ENCODE assay signal across 8 cellular contexts in genomic region chr16:30921748-30922419, GRCh38. TPM values are rescaled to one million over a fixed set of nuclear protein-coding genes. Genes with fewer than 3 reads are reported as not detected.
DNase-seq lines count a peak whose midpoint lies in the region; ATAC-seq and TF ChIP-seq lines count a peak whose summit lies in the region.

No MANE protein-coding gene starts in this region.

- no TSS peak for BruUV-seq in IMR-90 (replicated peaks; lab: Mats Ljungman, UMichigan)

- peak overlapping the region; percentile 98 for H2AK9ac ChIP-seq in IMR-90 (replicated peaks; ENCODE audit: low read depth, low read length, poor library complexity)

- peak overlapping the region; percentile 30; the same call in 1 of the 2 replicates for H2AK5ac ChIP-seq in IMR-90 (ENCODE audit: low read depth, low read length)

- dilution Hi-C loops in IMR-90 (cut with HindIII; ENCODE audit: low sequenced_read_pairs, unreplicated experiment) = no loop called here

- 1% methylated on average over 14 of the region's 37 CpGs; no CpG with 5 or more reads in 1 of the 2 experiments for WGBS in IMR-90 (ENCODE audit: extremely low coverage in 2 of 2, insufficient read length in 1 of 2), 2 experiments

- no peak overlapping the region; the same call in 1 of the 2 replicates for H3K18ac ChIP-seq in IMR-90 (ENCODE audit: low read depth, low read length)

- POLR2A ChIA-PET in IMR-90 (lab: Charles Lee; ENCODE audit: unreplicated experiment) = interaction anchor here (0.7 kb wide), 1 partner anchor 14 kb away, joined by 3 read pairs; no protein-coding TSS in a partner anchor

- peak overlapping the region; percentile 99 for H2AFZ ChIP-seq in IMR-90 (replicated peaks; ENCODE audit: low read length, poor library complexity)
- peak overlapping the region; percentile 67 for H2AFZ ChIP-seq in OCI-LY3 (ENCODE audit: low read depth, low read length)

- H3K9me3 ChIP-seq in IMR-90 (ENCODE audit: control insufficient read depth, insufficient read depth, low read length) = no peaks in the 10 kb centered on the region
- no peaks in the 10 kb centered on the region for H3K9me3 ChIP-seq in OCI-LY3 (ENCODE audit: insufficient read depth, low read length)
- no peaks in the 10 kb centered on the region for H3K9me3 ChIP-seq in mucosa of rectum (ENCODE audit: control insufficient read depth in 2 of 2, low read length in 2 of 2)

- peak; percentile 22 for ATAC-seq in IMR-90 (ENCODE audit: low read depth)
- no peak for ATAC-seq in HG03520 (IDR thresholded peaks at IDR 0.05; ENCODE audit: unreplicated experiment)

- intact Hi-C loops in IMR-90 (cut with micrococcal nuclease) = loop anchor here (1.0 to 5.0 kb wide), 5 partner anchors 78 to 225 kb away; partner anchors contain the start of genes CFAP119, PHKG2, RNF40 and SRCAP

- H3K4me1 ChIP-seq in IMR-90 (ENCODE audit: control insufficient read depth, insufficient read depth, low read length) (peaks cover 2% of the 10 kb centered on the region; the same call in 1 of the 2 replicates), OCI-LY3 (ENCODE audit: low read length) (peaks cover 7% of the 10 kb centered on the region), mucosa of rectum (ENCODE audit: control insufficient read depth in 2 of 2, insufficient read depth in 2 of 2, low read length in 2 of 2) (peaks cover 4 to 5% of the 10 kb centered on the region in 2 donors)

- peak; percentile 84 for TF ChIP-seq RAD21 in IMR-90 (IDR thresholded peaks at IDR 0.05; ENCODE audit: low read length)

- H3K9me1 ChIP-seq in IMR-90 (ENCODE audit: insufficient read depth, low read length) = no peaks in the 10 kb centered on the region

- H4K8ac ChIP-seq in IMR-90 (ENCODE audit: low read depth in 2 of 2, low read length in 2 of 2) = peak overlapping the region; percentile 70 to 94

- peak overlapping the region; percentile 73 for H4K91ac ChIP-seq in IMR-90 (ENCODE audit: insufficient read depth, low read depth, low read length)

- peak overlapping the region; percentile 41 for H3K14ac ChIP-seq in IMR-90 (replicated peaks; ENCODE audit: low read depth, low read length)

- H3K27me3 ChIP-seq in GM06990 (replicated peaks; ENCODE audit: control insufficient read depth, insufficient read depth, low read length) (no peaks in the 10 kb centered on the region), IMR-90 (ENCODE audit: control insufficient read depth, insufficient read depth, low read length) (no peaks in the 10 kb centered on the region), OCI-LY3 (ENCODE audit: low read depth, low read length) (no peaks in the 10 kb centered on the region), mucosa of rectum (ENCODE audit: control insufficient read depth in 2 of 2, insufficient read depth in 2 of 2, low read length in 2 of 2) (no peaks in the 10 kb centered on the region)

- DNase-seq in GM06990 (ENCODE audit: extremely low read depth, insufficient read length) (peak; percentile 80), IMR-90 (peak; percentile 88), epithelial cell of proximal tubule (ENCODE audit: low read depth) (no peak)
- DNase-seq in activated T-cell treated with anti-CD3 and anti-CD28 coated beads, Interleukin-2, amount 50 U/mL, for 1 hour = peak; percentile 88
- peak; percentile 78 to 80 for DNase-seq in stimulated activated CD8-positive, alpha-beta memory T cell treated with anti-CD3 and anti-CD28 coated beads, Interleukin-4, amount 100 ng/mL, for 1 hour (ENCODE audit: low read depth in 2 of 2, low spot score in 1 of 2)

- TF ChIP-seq POLR2A in IMR-90 (IDR thresholded peaks at IDR 0.05; ENCODE audit: low read depth, low read length) = no peak

- peaks cover 3% of the 10 kb centered on the region for H3K36me3 ChIP-seq in GM06990 (ENCODE audit: control insufficient read depth, insufficient read depth, low read length)
- peaks cover 4% of the 10 kb centered on the region; the same call in 1 of the 2 replicates for H3K36me3 ChIP-seq in IMR-90 (ENCODE audit: control insufficient read depth, insufficient read depth, low read length)
- no peaks in the 10 kb centered on the region for H3K36me3 ChIP-seq in OCI-LY3 (replicated peaks; ENCODE audit: low read depth, low read length)
- peaks cover 3 to 6% of the 10 kb centered on the region in 2 donors for H3K36me3 ChIP-seq in mucosa of rectum (ENCODE audit: control insufficient read depth in 2 of 2, insufficient read depth in 2 of 2, low read length in 2 of 2)

- peak overlapping the region; percentile 52 for H2BK5ac ChIP-seq in IMR-90 (ENCODE audit: low read depth, low read length, poor library complexity, severe bottlenecking)

- peak; percentile 90 for TF ChIP-seq CTCF in GM06990 (IDR thresholded peaks at IDR 0.05; ENCODE audit: insufficient read depth, low read length, poor library complexity, severe bottlenecking)
- peak; percentile 89 for TF ChIP-seq CTCF in IMR-90 (conservative IDR thresholded peaks at IDR 0.05; ENCODE audit: low read depth, low read length)
- TF ChIP-seq CTCF in OCI-LY3 (IDR thresholded peaks at IDR 0.05; ENCODE audit: low read depth, low read length) = peak; percentile 90
- TF ChIP-seq CTCF in epithelial cell of proximal tubule (conservative IDR thresholded peaks at IDR 0.05; ENCODE audit: low read depth, low read length) = peak; percentile 87

- H2BK20ac ChIP-seq in IMR-90 (ENCODE audit: low read depth, low read length) = no peak overlapping the region

- H2BK15ac ChIP-seq in IMR-90 (ENCODE audit: low read depth, low read length) = peak overlapping the region; percentile 17; the same call in 1 of the 3 replicates

- H3K9ac ChIP-seq in IMR-90 (ENCODE audit: low read depth, low read length) = peak overlapping the region; percentile 58
- peak overlapping the region; percentile 65 for H3K9ac ChIP-seq in OCI-LY3 (ENCODE audit: low read length)
- peak overlapping the region; percentile 71 to 75 for H3K9ac ChIP-seq in mucosa of rectum (ENCODE audit: low read depth in 1 of 2, low read length in 2 of 2)

- H4K5ac ChIP-seq in IMR-90 (ENCODE audit: low read depth, low read length) = peak overlapping the region; percentile 35

- peaks cover 4% of the 10 kb centered on the region; the same call in 1 of the 2 replicates for H4K20me1 ChIP-seq in IMR-90 (ENCODE audit: insufficient read depth, low read length)
- H4K20me1 ChIP-seq in OCI-LY3 (ENCODE audit: insufficient read depth, low read length) = no peaks in the 10 kb centered on the region

- H3K4me2 ChIP-seq in IMR-90 (ENCODE audit: low read depth, low read length) (peak overlapping the region; percentile 73), OCI-LY3 (ENCODE audit: low read length) (peak overlapping the region; percentile 86)

- peak overlapping the region; percentile 37; the same call in 1 of the 2 replicates for H3K56ac ChIP-seq in IMR-90 (ENCODE audit: extremely low read depth, insufficient read depth, low read length)

- CTCF ChIA-PET in IMR-90 (lab: Yijun Ruan, JAX) = interaction anchor here (0.7 kb wide), 1 partner anchor 944 kb away, joined by 3 read pairs; no protein-coding TSS in a partner anchor

- peak overlapping the region; percentile 5; the same call in 1 of the 2 replicates for H2BK120ac ChIP-seq in IMR-90 (ENCODE audit: low read depth, low read length)

- H3K79me1 ChIP-seq in IMR-90 (ENCODE audit: low read depth in 1 of 2, low read length in 2 of 2) = peaks cover 4 to 31% of the 10 kb centered on the region in 2 experiments; a peak in 2 of 4 replicates

- no peaks in the 10 kb centered on the region for H3K79me2 ChIP-seq in OCI-LY3 (ENCODE audit: low read length)

- in situ Hi-C loops in IMR-90 (cut with MboI; ENCODE audit: low sequenced_read_pairs) = no loop called here

- H3K23ac ChIP-seq in IMR-90 (ENCODE audit: low read depth, low read length) = peak overlapping the region; percentile 64; the same call in 1 of the 2 replicates

- peak overlapping the region; percentile 69 for H3K4ac ChIP-seq in IMR-90 (ENCODE audit: low read depth, low read length)

- peak overlapping the region; percentile 63 for H3K27ac ChIP-seq in IMR-90 (ENCODE audit: insufficient read depth, low read length)
- H3K27ac ChIP-seq in OCI-LY3 (ENCODE audit: low read length) = peak overlapping the region; percentile 33
- peak overlapping the region; percentile 96 to 97 for H3K27ac ChIP-seq in mucosa of rectum (ENCODE audit: low read depth in 2 of 2, low read length in 2 of 2)

- H3K4me3 ChIP-seq in GM06990 (replicated peaks; ENCODE audit: low read depth, low read length) (peak overlapping the region; percentile 70), IMR-90 (ENCODE audit: insufficient read depth, low read depth, low read length) (peak overlapping the region; percentile 48), OCI-LY3 (ENCODE audit: low read length) (peak overlapping the region; percentile 79), epithelial cell of proximal tubule (ENCODE audit: low read depth, low read length) (peak overlapping the region; percentile 51), mucosa of rectum (ENCODE audit: low read length in 2 of 2) (peak overlapping the region; percentile 68 to 98)

TF ChIP-seq in IMR-90, 13 proteins besides CTCF, POLR2A, EP300 and RAD21 (continues in another document):
- TF ChIP-seq FOS (IDR thresholded peaks at IDR 0.05; ENCODE audit: low read depth, low read length) (no peak), RCOR1 (IDR thresholded peaks at IDR 0.05; ENCODE audit: insufficient replicate concordance, low read length) (peak; percentile 36)

RNA-seq across cellular contexts. Expression of gene FBXL19, which starts 1.5 kb away (rescaled TPM):
- total RNA-seq in IMR-90 (2012; rRNA removed) (5.0 and 5.8 TPM in 2 replicates), epithelial cell of proximal tubule (35.6 and 65.3 TPM in 2 replicates)
- polyA plus RNA-seq in IMR-90 (2012; rRNA removed) = 13.8 and 19.6 TPM in 2 replicates
- polyA plus RNA-seq in IMR-90 (2012; cell fraction: cytosol; rRNA removed) = 14.1 and 16.6 TPM in 2 replicates
- polyA plus RNA-seq in IMR-90 (2012; cell fraction: nucleus; rRNA removed; ENCODE audit: low replicate concordance) = 29.8 and 57.4 TPM in 2 replicates

RNA-seq across cellular contexts. Expression of gene CTF1, which starts 25.5 kb away (rescaled TPM):
- 0.18 and 0.56 TPM in 2 replicates for total RNA-seq in IMR-90 (2012; rRNA removed)
- polyA plus RNA-seq in IMR-90 (2012; rRNA removed) = 12.9 and 13.8 TPM in 2 replicates
- polyA plus RNA-seq in IMR-90 (2012; cell fraction: cytosol; rRNA removed) = 12.9 and 21.8 TPM in 2 replicates
- 10.8 and 14.0 TPM in 2 replicates for polyA plus RNA-seq in IMR-90 (2012; cell fraction: nucleus; rRNA removed; ENCODE audit: low replicate concordance)
- 0.87 and 4.3 TPM in 2 replicates for total RNA-seq in epithelial cell of proximal tubule

RNA-seq across cellular contexts. Expression of gene ORAI3, which starts 27.0 kb away (rescaled TPM):
- total RNA-seq in IMR-90 (2012; rRNA removed) (6.8 and 6.9 TPM in 2 replicates), epithelial cell of proximal tubule (10.4 and 37.6 TPM in 2 replicates)
- 16.9 TPM in 2 replicates for polyA plus RNA-seq in IMR-90 (2012; rRNA removed)
- 16.1 and 29.4 TPM in 2 replicates for polyA plus RNA-seq in IMR-90 (2012; cell fraction: cytosol; rRNA removed)
- polyA plus RNA-seq in IMR-90 (2012; cell fraction: nucleus; rRNA removed; ENCODE audit: low replicate concordance) = 12.4 and 15.2 TPM in 2 replicates

RNA-seq across cellular contexts. Expression of gene BCL7C, which starts 28.0 kb away (rescaled TPM):
- total RNA-seq in IMR-90 (2012; rRNA removed) (32.3 and 38.6 TPM in 2 replicates), epithelial cell of proximal tubule (57.6 and 79.1 TPM in 2 replicates)
- polyA plus RNA-seq in IMR-90 (2012; rRNA removed) = 34.9 and 54.4 TPM in 2 replicates
- 31.1 and 41.3 TPM in 2 replicates for polyA plus RNA-seq in IMR-90 (2012; cell fraction: cytosol; rRNA removed)
- 14.9 and 16.0 TPM in 2 replicates for polyA plus RNA-seq in IMR-90 (2012; cell fraction: nucleus; rRNA removed; ENCODE audit: low replicate concordance)

RNA-seq across cellular contexts. Expression of gene SETD1A, which starts 35.7 kb away (rescaled TPM):
- total RNA-seq in IMR-90 (2012; rRNA removed) = 0.54 and 0.56 TPM in 2 replicates
- 5.8 and 6.5 TPM in 2 replicates for polyA plus RNA-seq in IMR-90 (2012; rRNA removed)
- polyA plus RNA-seq in IMR-90 (2012; cell fraction: cytosol; rRNA removed) = 3.3 and 4.8 TPM in 2 replicates
- 16.4 and 29.7 TPM in 2 replicates for polyA plus RNA-seq in IMR-90 (2012; cell fraction: nucleus; rRNA removed; ENCODE audit: low replicate concordance)
- total RNA-seq in epithelial cell of proximal tubule = 4.7 and 5.5 TPM in 2 replicates

Comparison
In these comparisons a context has a peak if more than half of its experiments do, and no peak if none do; other contexts are left out.
1. H3K27ac ChIP-seq: peak in every context shown above with its lines; median percentile 96 in mucosa of rectum; 63 in IMR-90; 33 in OCI-LY3.